13 cellular contexts compared by ENCODE assay signal in genomic region chr6:7165736-7166296, GRCh38. TPM values are rescaled to one million over a fixed set of nuclear protein-coding genes. Genes with fewer than 3 reads are reported as not detected.
DNase-seq lines count a peak whose midpoint lies in the region; ATAC-seq and TF ChIP-seq lines count a peak whose summit lies in the region.
"Had no signal": no experiment of that assay in that cellular context is flagged by ENCODE, and none has a peak within 500 bp of the region (broad histone marks: within the 10 kb centered on the region; RNA-seq: fewer than 3 reads in every experiment).

No MANE protein-coding gene starts in this region.

- CTCF ChIA-PET in A673 (lab: Charles Lee): no interaction called here

- H3K27ac Mint-ChIP-seq in dendritic cell treated with granulocyte-macrophage colony-stimulating factor and Interleukin-4, amounts not matched to agents 40 ng/mL and 50 ng/mL, for 4 days: peak overlapping the region; percentile 82
- H3K27ac Mint-ChIP-seq in nephron: peak overlapping the region; percentile 41 to 82 (median 82)

- H3K9me3 Mint-ChIP-seq in dendritic cell treated with granulocyte-macrophage colony-stimulating factor and Interleukin-4, amounts not matched to agents 40 ng/mL and 50 ng/mL, for 4 days: no peaks in the 10 kb centered on the region
- H3K9me3 Mint-ChIP-seq in nephron: no peaks in the 10 kb centered on the region

- 65 to 71% methylated on average over 1 to 5 of the region's 5 CpGs for WGBS in body of pancreas, 2 donors

- peak overlapping the region; percentile 46 for H3K9ac ChIP-seq in HUES6 (ENCODE audit: low read length)

- H3K27me3 ChIP-seq in A673 (replicated peaks; ENCODE audit: insufficient read depth, low read depth, low read length, poor library complexity) (no peaks in the 10 kb centered on the region), HUES6 (ENCODE audit: control insufficient read depth, insufficient read depth, low read length) (no peaks in the 10 kb centered on the region), body of pancreas (no peaks in the 10 kb centered on the region)

- DNase-seq in A673 (ENCODE audit: low spot score) (peak; percentile 83), cerebellar nuclear complex (lab: John Stamatoyannopoulos, UW) (no peak), body of pancreas (no peak)
- DNase-seq: activated CD4-positive, alpha-beta T cell treated with anti-CD3 and anti-CD28 coated beads for 1 hour; activated naive CD4-positive, alpha-beta T cell treated with anti-CD3 and anti-CD28 coated beads, Interleukin-2, amount 50 U/mL, for 16 hours; Calu3; effector memory CD4-positive, alpha-beta T cell had no signal

- no peak for ATAC-seq in body of pancreas
- ATAC-seq in GM21447 (IDR thresholded peaks at IDR 0.05; ENCODE audit: unreplicated experiment): no peak
- no peak for ATAC-seq in HG02759 (IDR thresholded peaks at IDR 0.05; ENCODE audit: unreplicated experiment)
- ATAC-seq: GM12878 had no signal

- peaks cover 73% of the 10 kb centered on the region for H3K36me3 Mint-ChIP-seq in dendritic cell treated with granulocyte-macrophage colony-stimulating factor and Interleukin-4, amounts not matched to agents 40 ng/mL and 50 ng/mL, for 4 days (ENCODE audit: low read depth)
- no peaks in the 10 kb centered on the region for H3K36me3 Mint-ChIP-seq in nephron (ENCODE audit: low read depth)

- H3K27ac ChIP-seq in A673 (ENCODE audit: low read depth, low read length, poor library complexity, severe bottlenecking): peak overlapping the region; percentile 70
- H3K27ac ChIP-seq in HUES6 (ENCODE audit: low read depth, low read length): peak overlapping the region; percentile 44; the same call in 1 of the 2 replicates
- H3K27ac ChIP-seq in body of pancreas: peak overlapping the region in 2 of 4 donors; percentile 9 to 33

- no peak for TF ChIP-seq CTCF in A673 (conservative IDR thresholded peaks at IDR 0.05; ENCODE audit: low read depth, low read length)
- TF ChIP-seq CTCF in nephron (IDR thresholded peaks at IDR 0.05; ENCODE audit: unreplicated experiment in 3 of 3): no peak
- TF ChIP-seq CTCF in body of pancreas (IDR thresholded peaks at IDR 0.05): no peak

- H3K36me3 ChIP-seq in A673 (ENCODE audit: insufficient read depth, low read length, poor library complexity, severe bottlenecking) (no peaks in the 10 kb centered on the region), HUES6 (ENCODE audit: control insufficient read depth, insufficient read depth, low read length) (no peaks in the 10 kb centered on the region), body of pancreas (replicated peaks in 1 of 2; ENCODE audit: insufficient read depth in 1 of 2, low read depth in 2 of 2) (no peaks in the 10 kb centered on the region)

- H3K4me3 Mint-ChIP-seq in dendritic cell treated with granulocyte-macrophage colony-stimulating factor and Interleukin-4, amounts not matched to agents 40 ng/mL and 50 ng/mL, for 4 days: no peak overlapping the region
- H3K4me3 Mint-ChIP-seq in nephron: no peak overlapping the region

- BruUV-seq in A673 (replicated peaks; lab: Mats Ljungman, UMichigan): no TSS peak

- H3K4me3 ChIP-seq in A673 (ENCODE audit: low read depth, low read length, poor library complexity, severe bottlenecking): no peak overlapping the region
- H3K4me3 ChIP-seq in HUES6 (ENCODE audit: low read depth, low read length): peak overlapping the region; percentile 2; the same call in 1 of the 2 replicates
- H3K4me3 ChIP-seq in body of pancreas: no peak overlapping the region
- H3K4me3 ChIP-seq: GM12878 had no signal

- intact Hi-C loops in A673 (cut with micrococcal nuclease; ENCODE audit: unreplicated experiment): no loop called here
- intact Hi-C loops in dendritic cell treated with granulocyte-macrophage colony-stimulating factor and Interleukin-4, amounts not matched to agents 40 ng/mL and 50 ng/mL, for 4 days (cut with micrococcal nuclease): loop anchor here (5.0 kb wide), 1 partner anchor 39 kb away; no protein-coding TSS in a partner anchor
- intact Hi-C loops in body of pancreas (cut with DNase I): no loop called here

- H3K4me1 ChIP-seq in A673 (ENCODE audit: insufficient read depth, low read length, poor library complexity, severe bottlenecking): peaks cover 76% of the 10 kb centered on the region
- H3K4me1 ChIP-seq in HUES6 (ENCODE audit: control insufficient read depth, insufficient read depth, low read length): peaks cover 69% of the 10 kb centered on the region
- peaks cover 84% of the 10 kb centered on the region for H3K4me1 ChIP-seq in body of pancreas

- peaks cover 92% of the 10 kb centered on the region for H3K4me1 Mint-ChIP-seq in dendritic cell treated with granulocyte-macrophage colony-stimulating factor and Interleukin-4, amounts not matched to agents 40 ng/mL and 50 ng/mL, for 4 days (ENCODE audit: low read depth)
- H3K4me1 Mint-ChIP-seq in nephron: peaks cover 80% of the 10 kb centered on the region

- H3K9me3 ChIP-seq in A673 (ENCODE audit: low read depth, low read length, poor library complexity, severe bottlenecking) (no peaks in the 10 kb centered on the region), HUES6 (ENCODE audit: control insufficient read depth, insufficient read depth, low read depth, low read length) (no peaks in the 10 kb centered on the region), body of pancreas (no peaks in the 10 kb centered on the region)

- H3K27me3 Mint-ChIP-seq in dendritic cell treated with granulocyte-macrophage colony-stimulating factor and Interleukin-4, amounts not matched to agents 40 ng/mL and 50 ng/mL, for 4 days: no peaks in the 10 kb centered on the region
- no peaks in the 10 kb centered on the region for H3K27me3 Mint-ChIP-seq in nephron (ENCODE audit: low read depth)

- no peak for TF ChIP-seq POLR2A in body of pancreas (IDR thresholded peaks at IDR 0.05)

- POLR2A ChIA-PET in A673 (lab: Charles Lee; ENCODE audit: low non-redundant PET): interaction anchor here (0.6 kb wide), 1 partner anchor 122 kb away, joined by 3 read pairs; no protein-coding TSS in a partner anchor

RNA-seq across cellular contexts. Expression of gene RREB1, which starts 58.1 kb away (rescaled TPM):
- total RNA-seq in A673 (2021) (55.5 and 61.6 TPM in 2 replicates), body of pancreas (10 to 100 TPM; 33.5 to 44.8 TPM)
